ENCODE assay signal across 24 cellular contexts in the genomic region with DNA sequence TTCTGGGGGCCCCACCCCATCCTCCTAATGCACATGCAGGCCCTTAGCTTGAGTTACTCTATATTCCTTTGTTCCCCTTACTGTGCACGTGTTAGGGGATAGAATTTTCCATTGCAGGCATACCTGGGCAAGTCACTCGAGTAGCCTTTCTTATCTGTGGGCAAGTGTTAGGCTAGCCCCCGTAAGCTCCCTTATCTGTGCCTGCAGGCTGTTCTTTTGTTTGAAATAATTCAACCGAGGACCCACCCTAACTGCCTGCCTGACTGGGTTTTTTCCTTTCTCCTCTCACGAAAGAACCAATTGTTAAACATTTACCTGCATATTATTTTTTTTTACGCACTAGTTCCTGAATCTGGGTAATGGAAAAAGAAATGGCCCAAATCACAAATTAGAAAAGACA. TPM values are rescaled to one million over a fixed set of nuclear protein-coding genes. Genes with fewer than 3 reads are reported as not detected.
DNase-seq lines count a peak whose midpoint lies in the region; ATAC-seq, FAIRE-seq and TF ChIP-seq lines count a peak whose summit lies in the region.
"Had no signal": no experiment of that assay in that cellular context is flagged by ENCODE, and none has a peak within 500 bp of the region (broad histone marks: within the 10 kb centered on the region; RNA-seq: fewer than 3 reads in every experiment).

No MANE protein-coding gene starts in this region.

- 28% methylated on average over 6 of the region's 6 CpGs for WGBS in HepG2 (ENCODE audit: low lambda C conversion rate)
- 67% methylated on average over 6 of the region's 6 CpGs for WGBS in right lobe of liver (ENCODE audit: insufficient coverage, low coverage, low lambda C conversion rate, missing lambda C conversion rate)
- 6% methylated on average over 6 of the region's 6 CpGs for WGBS in K562 (ENCODE audit: insufficient coverage, low coverage, missing lambda C conversion rate)
- WGBS in esophagus muscularis mucosa: 81% methylated on average over 6 of the region's 6 CpGs

- H3K27ac ChIP-seq in HepG2 (ENCODE audit: extremely low read length, insufficient read depth, low read length) (no peak overlapping the region), right lobe of liver (no peak overlapping the region), GM23338 (ENCODE audit: low read depth) (no peak overlapping the region), K562 (ENCODE audit: extremely low read depth, low read depth, low read length) (no peak overlapping the region), esophagus muscularis mucosa (replicated peaks in 1 of 4) (no peak overlapping the region)
- H3K27ac ChIP-seq: BLaER1 treated with 17β-estradiol and CSF1 and Interleukin-3, amounts not matched to agents 10 nM and 100 nM; C4-2B had no signal

- BruUV-seq in HepG2 (replicated peaks; lab: Mats Ljungman, UMichigan) (no TSS peak), K562 (replicated peaks; lab: Mats Ljungman, UMichigan) (no TSS peak)

- no peaks in the 10 kb centered on the region for H3K4me1 Mint-ChIP-seq in GM23338
- no peaks in the 10 kb centered on the region for H3K4me1 Mint-ChIP-seq in activated CD4-positive, alpha-beta memory T cell treated with anti-CD3 and anti-CD28 coated beads, Interleukin-2, amount 10 ng/mL, durations not matched to agents 7 days and 5 days
- H3K4me1 Mint-ChIP-seq: B cell had no signal

- H3K27me3 Mint-ChIP-seq in GM23338 (ENCODE audit: insufficient read depth, low read depth, poor library complexity): peaks cover 3% of the 10 kb centered on the region
- peaks cover 1% of the 10 kb centered on the region for H3K27me3 Mint-ChIP-seq in activated CD4-positive, alpha-beta memory T cell treated with anti-CD3 and anti-CD28 coated beads, Interleukin-2, amount 10 ng/mL, durations not matched to agents 7 days and 5 days
- H3K27me3 Mint-ChIP-seq: B cell; CD4-positive, alpha-beta T cell had no signal

- in situ Hi-C loops in HepG2 (cut with HindIII; ENCODE audit: extremely low pct_ligation_motif_present, low pct_unique_long_range_greater_than_20kb): no loop called here
- in situ Hi-C loops in K562 (cut with MboI): no loop called here

- H3K27me3 ChIP-seq in HepG2 (ENCODE audit: control insufficient read depth in 1 of 2, insufficient read depth in 2 of 2, low read length in 2 of 2): no peaks in the 10 kb centered on the region
- no peaks in the 10 kb centered on the region for H3K27me3 ChIP-seq in right lobe of liver
- H3K27me3 ChIP-seq in GM23338 (ENCODE audit: insufficient read depth): no peaks in the 10 kb centered on the region
- H3K27me3 ChIP-seq in K562 (ENCODE audit: control insufficient read depth in 2 of 2, insufficient read depth in 2 of 2, low read length in 2 of 2): no peaks in the 10 kb centered on the region
- no peaks in the 10 kb centered on the region for H3K27me3 ChIP-seq in esophagus muscularis mucosa
- H3K27me3 ChIP-seq: BLaER1 treated with 17β-estradiol and CSF1 and Interleukin-3, amounts not matched to agents 10 nM and 100 nM had no signal

- no peak for TF ChIP-seq POLR2A in HepG2 (IDR thresholded peaks at IDR 0.05; ENCODE audit: insufficient read depth in 1 of 2, low read depth in 2 of 2, low read length in 2 of 2)
- no peak for TF ChIP-seq POLR2A in right lobe of liver (IDR thresholded peaks at IDR 0.05)
- no peak for TF ChIP-seq POLR2A in K562 (conservative IDR thresholded peaks at IDR 0.05)
- TF ChIP-seq POLR2A in esophagus muscularis mucosa (IDR thresholded peaks at IDR 0.05; ENCODE audit: low read depth): no peak

- no peaks in the 10 kb centered on the region for H3K9me1 ChIP-seq in K562 (ENCODE audit: control insufficient read depth, insufficient read depth, low read length)

- intact Hi-C loops in HepG2 (cut with micrococcal nuclease; ENCODE audit: unreplicated experiment): no loop called here
- intact Hi-C loops in right lobe of liver (cut with DNase I): no loop called here
- intact Hi-C loops in K562 (cut with micrococcal nuclease): no loop called here
- intact Hi-C loops in esophagus muscularis mucosa (cut with DNase I): no loop called here

- H3K9ac ChIP-seq in HepG2 (ENCODE audit: insufficient read depth, low read depth, low read length) (no peak overlapping the region), K562 (ENCODE audit: insufficient read depth in 1 of 2, low read depth in 2 of 2, low read length in 2 of 2) (no peak overlapping the region)
- H3K9ac ChIP-seq: BLaER1 treated with 17β-estradiol and CSF1 and Interleukin-3, amounts not matched to agents 10 nM and 100 nM had no signal

- no peaks in the 10 kb centered on the region; the same call in 1 of the 2 replicates for H3K9me2 ChIP-seq in GM23338 (ENCODE audit: insufficient read depth)

- H4K20me1 ChIP-seq in HepG2 (ENCODE audit: insufficient read depth, low read length): no peaks in the 10 kb centered on the region
- H4K20me1 ChIP-seq in GM23338 (replicated peaks; ENCODE audit: insufficient read depth): no peaks in the 10 kb centered on the region
- no peaks in the 10 kb centered on the region for H4K20me1 ChIP-seq in K562 (replicated peaks; ENCODE audit: control insufficient read depth, insufficient read depth, low read length)
- H4K20me1 ChIP-seq: BLaER1 treated with 17β-estradiol and CSF1 and Interleukin-3, amounts not matched to agents 10 nM and 100 nM had no signal

- peaks cover 18% of the 10 kb centered on the region; the same call in 2 of the 3 replicates for H3K9me3 Mint-ChIP-seq in GM23338
- no peaks in the 10 kb centered on the region for H3K9me3 Mint-ChIP-seq in activated CD4-positive, alpha-beta memory T cell treated with anti-CD3 and anti-CD28 coated beads, Interleukin-2, amount 10 ng/mL, durations not matched to agents 7 days and 5 days
- H3K9me3 Mint-ChIP-seq: CD4-positive, alpha-beta T cell; CD8-positive, alpha-beta T cell had no signal

- TF ChIP-seq RAD21 in HepG2 (CRISPR knock-in tag; IDR thresholded peaks at IDR 0.05) (no peak), K562 (CRISPR knock-in tag; conservative IDR thresholded peaks at IDR 0.05 in 1 of 2, IDR thresholded peaks at IDR 0.05 in 1 of 2) (no peak)

- H3K27ac Mint-ChIP-seq in GM23338: no peak overlapping the region
- no peak overlapping the region for H3K27ac Mint-ChIP-seq in activated CD4-positive, alpha-beta memory T cell treated with anti-CD3 and anti-CD28 coated beads, Interleukin-2, amount 10 ng/mL, durations not matched to agents 7 days and 5 days
- H3K27ac Mint-ChIP-seq: B cell; CD4-positive, alpha-beta T cell; CD8-positive, alpha-beta T cell had no signal

- no peak overlapping the region for H2AFZ ChIP-seq in HepG2 (ENCODE audit: low read length)
- H2AFZ ChIP-seq in GM23338: 0 out of 2 replicates have a peak overlapping the region, but pooled peaks have one; percentile 38
- H2AFZ ChIP-seq in K562 (ENCODE audit: low read depth, low read length): no peak overlapping the region

- H3F3A ChIP-seq in GM23338 (replicated peaks; ENCODE audit: low read depth): no peaks in the 10 kb centered on the region

- H3K36me3 ChIP-seq in HepG2 (replicated peaks in 1 of 2; ENCODE audit: control insufficient read depth in 1 of 2, insufficient read depth in 2 of 2, low read length in 2 of 2): no peaks in the 10 kb centered on the region
- no peaks in the 10 kb centered on the region for H3K36me3 ChIP-seq in right lobe of liver
- peaks cover 1% of the 10 kb centered on the region; the same call in 1 of the 2 replicates for H3K36me3 ChIP-seq in GM23338 (ENCODE audit: insufficient read depth)
- no peaks in the 10 kb centered on the region for H3K36me3 ChIP-seq in K562 (ENCODE audit: control insufficient read depth, insufficient read depth, low read length)
- H3K36me3 ChIP-seq in esophagus muscularis mucosa: no peaks in the 10 kb centered on the region

- H3K9me3 ChIP-seq in HepG2 (ENCODE audit: low read length): no peaks in the 10 kb centered on the region
- no peaks in the 10 kb centered on the region for H3K9me3 ChIP-seq in right lobe of liver
- peaks cover 9% of the 10 kb centered on the region for H3K9me3 ChIP-seq in K562 (replicated peaks; ENCODE audit: control insufficient read depth, insufficient read depth, low read depth, low read length)
- no peaks in the 10 kb centered on the region for H3K9me3 ChIP-seq in esophagus muscularis mucosa

- H3K79me2 ChIP-seq in HepG2 (ENCODE audit: insufficient read depth, low read length) (no peaks in the 10 kb centered on the region), GM23338 (replicated peaks; ENCODE audit: insufficient read depth) (no peaks in the 10 kb centered on the region), K562 (ENCODE audit: control insufficient read depth, insufficient read depth, low read length) (no peaks in the 10 kb centered on the region)

- H3K36me3 Mint-ChIP-seq in GM23338 (ENCODE audit: low read depth): no peaks in the 10 kb centered on the region
- no peaks in the 10 kb centered on the region for H3K36me3 Mint-ChIP-seq in activated CD4-positive, alpha-beta memory T cell treated with anti-CD3 and anti-CD28 coated beads, Interleukin-2, amount 10 ng/mL, durations not matched to agents 7 days and 5 days (ENCODE audit: low read depth)
- H3K36me3 Mint-ChIP-seq: CD8-positive, alpha-beta T cell had no signal

- POLR2A ChIA-PET in HepG2 (lab: Yijun Ruan, JAX): no interaction called here
- POLR2A ChIA-PET in K562 (lab: Yijun Ruan, JAX): no interaction called here
- POLR2A ChIA-PET in activated CD4-positive, alpha-beta memory T cell treated with anti-CD3 and anti-CD28 coated beads, Interleukin-2, amount 10 ng/mL, durations not matched to agents 7 days and 5 days (lab: Charles Lee): no interaction called here

- FAIRE-seq in HepG2 (lab: Jason Lieb, UNC) (no peak), K562 (lab: Jason Lieb, UNC) (no peak)
- FAIRE-seq: A204.1, D721Med, G401.6, GM12891, GM19239 had no signal

- CTCF ChIA-PET in HepG2 (lab: Yijun Ruan, JAX; ENCODE audit: low intra/inter-chr PET ratio, low total read pairs): no interaction called here
- CTCF ChIA-PET in K562 (lab: Yijun Ruan, JAX; ENCODE audit: low intra/inter-chr PET ratio): no interaction called here
- CTCF ChIA-PET in activated CD4-positive, alpha-beta memory T cell treated with anti-CD3 and anti-CD28 coated beads, Interleukin-2, amount 10 ng/mL, durations not matched to agents 7 days and 5 days (lab: Charles Lee): no interaction called here

- TF ChIP-seq CTCF in HepG2 (CRISPR knock-in tag; IDR thresholded peaks at IDR 0.05) (no peak), right lobe of liver (IDR thresholded peaks at IDR 0.05) (no peak), GM23338 (conservative IDR thresholded peaks at IDR 0.05; ENCODE audit: low read depth in 2 of 2) (no peak), K562 (IDR thresholded peaks at IDR 0.05 in 2 of 3, conservative IDR thresholded peaks at IDR 0.05 in 1 of 3; ENCODE audit: insufficient read depth in 2 of 3, low read depth in 1 of 3, low read length in 3 of 3) (no peak), esophagus muscularis mucosa (IDR thresholded peaks at IDR 0.05) (no peak)

- no peaks in the 10 kb centered on the region for H3K4me1 ChIP-seq in HepG2 (ENCODE audit: insufficient read depth, low read length)
- no peaks in the 10 kb centered on the region for H3K4me1 ChIP-seq in right lobe of liver
- no peaks in the 10 kb centered on the region for H3K4me1 ChIP-seq in GM23338 (ENCODE audit: insufficient read depth)
- no peaks in the 10 kb centered on the region for H3K4me1 ChIP-seq in K562 (replicated peaks in 1 of 2; ENCODE audit: control insufficient read depth in 2 of 2, insufficient read depth in 2 of 2, low read length in 2 of 2)
- no peaks in the 10 kb centered on the region for H3K4me1 ChIP-seq in esophagus muscularis mucosa

- no peak overlapping the region for H3K4me2 ChIP-seq in HepG2 (ENCODE audit: low read depth, low read length)
- no peak overlapping the region for H3K4me2 ChIP-seq in GM23338
- H3K4me2 ChIP-seq in K562 (ENCODE audit: insufficient read depth, low read length): no peak overlapping the region
- H3K4me2 ChIP-seq: BLaER1 treated with 17β-estradiol and CSF1 and Interleukin-3, amounts not matched to agents 10 nM and 100 nM had no signal

- H3K4me3 Mint-ChIP-seq in GM23338: no peak overlapping the region
- H3K4me3 Mint-ChIP-seq in activated CD4-positive, alpha-beta memory T cell treated with anti-CD3 and anti-CD28 coated beads, Interleukin-2, amount 10 ng/mL, durations not matched to agents 7 days and 5 days: no peak overlapping the region
- H3K4me3 Mint-ChIP-seq: B cell; CD4-positive, alpha-beta T cell; CD8-positive, alpha-beta T cell had no signal

- H3K4me3 ChIP-seq in HepG2 (replicated peaks in 1 of 3; ENCODE audit: insufficient read depth in 1 of 3, low read depth in 2 of 3, low read length in 3 of 3): no peak overlapping the region
- no peak overlapping the region for H3K4me3 ChIP-seq in right lobe of liver
- no peak overlapping the region for H3K4me3 ChIP-seq in GM23338
- no peak overlapping the region for H3K4me3 ChIP-seq in K562
- no peak overlapping the region for H3K4me3 ChIP-seq in esophagus muscularis mucosa
- H3K4me3 ChIP-seq: BLaER1 treated with 17β-estradiol and CSF1 and Interleukin-3, amounts not matched to agents 10 nM and 100 nM had no signal

- TF ChIP-seq EP300 in HepG2 (IDR thresholded peaks at IDR 0.05; ENCODE audit: low read depth in 2 of 2, low read length in 2 of 2) (no peak), HepG2 (CRISPR knock-in tag; IDR thresholded peaks at IDR 0.05; ENCODE audit: borderline replicate concordance) (no peak), K562 (IDR thresholded peaks at IDR 0.05; ENCODE audit: low read length) (no peak), esophagus muscularis mucosa (IDR thresholded peaks at IDR 0.05) (no peak)

- no peak for DNase-seq in HepG2 (ENCODE audit: low spot score)
- DNase-seq in right lobe of liver: no peak
- no peak for DNase-seq in GM23338 (ENCODE audit: low spot score)
- peak in 1 of 4 experiments; percentile 25 for DNase-seq in K562 (ENCODE audit: extremely low read depth in 1 of 4, low spot score in 3 of 4)
- DNase-seq in esophagus muscularis mucosa (ENCODE audit: extremely low spot score): peak; percentile 57
- no peak for DNase-seq in stimulated activated naive CD4-positive, alpha-beta T cell treated with Interleukin-2 at 50 U/mL for 16 hours (lab: John Stamatoyannopoulos, UW)
- no peak for DNase-seq in activated CD4-positive, alpha-beta memory T cell treated with anti-CD3 and anti-CD28 coated beads, Interleukin-2, amount 10 ng/mL, durations not matched to agents 7 days and 5 days
- no peak for DNase-seq in putamen (ENCODE audit: low spot score)
- DNase-seq: 8988T; AML-193; Caco-2; Calu3; CD4-positive, alpha-beta T cell; CD8-positive, alpha-beta T cell; DMS79 treated with DMSO at 0.1 percent for 48 hours; GF-D8 had no signal

- ATAC-seq in HepG2 (no peak), right lobe of liver (no peak), GM23338 (no peak), K562 (no peak)
- ATAC-seq: CD8-positive, alpha-beta T cell had no signal

RNA-seq across cellular contexts. Expression of a gene that starts 21.3 kb away (rescaled TPM):
- 75.5 and 142 TPM in 2 replicates for total RNA-seq in HepG2 (2016; rRNA removed; fragmentation: Illumina TruSeq; extraction: Trizol)
- total RNA-seq in HepG2 (2016; cell fraction: cytosol; rRNA removed; fragmentation: Illumina TruSeq; extraction: Trizol; ENCODE audit: low read depth): 5.6 and 7.0 TPM in 2 replicates
- 72.9 and 129 TPM in 2 replicates for total RNA-seq in HepG2 (2016; cell fraction: insoluble cytoplasmic fraction; rRNA removed; fragmentation: Illumina TruSeq; extraction: Trizol)
- 13.3 and 15.4 TPM in 2 replicates for total RNA-seq in HepG2 (2016; cell fraction: membrane; rRNA removed; fragmentation: Illumina TruSeq; extraction: Trizol)
- total RNA-seq in HepG2 (2016; cell fraction: nucleus; rRNA removed; fragmentation: Illumina TruSeq; extraction: Trizol): 33.0 and 33.1 TPM in 2 replicates
- 7.8 and 8.0 TPM in 2 replicates for polyA plus RNA-seq in HepG2 (2011; rRNA removed)
- 3.9 and 5.8 TPM in 2 replicates for polyA plus RNA-seq in HepG2 (2011; cell fraction: cytosol; rRNA removed)
- polyA plus RNA-seq in HepG2 (2011; cell fraction: nucleus; rRNA removed): 5.0 and 7.8 TPM in 2 replicates
- 20.1 and 29.8 TPM in 2 replicates for polyA plus RNA-seq in HepG2 (2012)
- polyA plus RNA-seq in HepG2 (2016; cell fraction: cytosol; fragmentation: Illumina TruSeq; extraction: Trizol; ENCODE audit: low read depth): 2.8 and 5.4 TPM in 2 replicates
- 42.2 and 43.3 TPM in 2 replicates for polyA plus RNA-seq in HepG2 (2016; cell fraction: insoluble cytoplasmic fraction; fragmentation: Illumina TruSeq; extraction: Trizol; ENCODE audit: low read depth)
- polyA plus RNA-seq in HepG2 (2016; cell fraction: membrane; fragmentation: Illumina TruSeq; extraction: Trizol; ENCODE audit: low read depth): 6.0 and 6.1 TPM in 2 replicates
- 16.8 and 16.9 TPM in 2 replicates for polyA plus RNA-seq in HepG2 (2016; cell fraction: nucleus; fragmentation: Illumina TruSeq; extraction: Trizol; ENCODE audit: insufficient read depth, low read depth)
- 0.49 and 19.4 TPM in 2 replicates for polyA minus RNA-seq in HepG2 (2011; rRNA and poly(A)+ RNA removed; ENCODE audit: low replicate concordance)
- polyA minus RNA-seq in HepG2 (2011; cell fraction: cytosol; rRNA and poly(A)+ RNA removed): 29.5 and 39.7 TPM in 2 replicates
- 30.2 and 33.6 TPM in 2 replicates for polyA minus RNA-seq in HepG2 (2011; cell fraction: nucleus; rRNA and poly(A)+ RNA removed)
- total RNA-seq in right lobe of liver: 1 to 10 TPM in 5 of 6 experiments, under 1 TPM in 1; 0.86 to 6.0 (median 2.7) TPM
- total RNA-seq in GM23338 (2014; rRNA removed; shearing (Covaris generic)): 176 and 181 TPM in 2 replicates
- 47.3 and 53.6 TPM in 2 replicates for polyA plus RNA-seq in GM23338 (2016; fragmentation: Nextera tagmentation; extraction: Ambion mirVana)
- total RNA-seq in K562 (2011; cell fraction: chromatin; rRNA removed; ENCODE audit: low replicate concordance): 53.5 and 124 TPM in 2 replicates
- 33.0 and 49.7 TPM in 2 replicates for total RNA-seq in K562 (2011; cell fraction: nucleolus; rRNA removed)
- 127 and 193 TPM in 2 replicates for total RNA-seq in K562 (2011; cell fraction: nucleoplasm; rRNA removed)
- total RNA-seq in K562 (2014; rRNA removed): 79.4 and 81.9 TPM in 2 replicates
- total RNA-seq in K562 (2014; rRNA removed; fragmentation: Illumina TruSeq; extraction: Trizol): 130 and 155 TPM in 2 replicates
- total RNA-seq in K562 (2015; rRNA removed; fragmentation: Illumina TruSeq; extraction: Trizol): 64.9 and 68.6 TPM in 2 replicates
- 154 and 157 TPM in 2 replicates for total RNA-seq in K562 (2021)
- polyA plus RNA-seq in K562 (2011; rRNA removed): 58.8 and 59.1 TPM in 2 replicates
- 28.1 and 58.5 TPM in 2 replicates for polyA plus RNA-seq in K562 (2011; cell fraction: cytosol; rRNA removed)
- 33.1 and 43.9 TPM in 2 replicates for polyA plus RNA-seq in K562 (2011; cell fraction: nucleus; rRNA removed)
- 53.7 and 101 TPM in 2 replicates for polyA plus RNA-seq in K562 (2012)
- polyA plus RNA-seq in K562 (2014; fragmentation: Illumina TruSeq; extraction: Trizol): 66.8 and 78.4 TPM in 2 replicates
- polyA plus RNA-seq in K562 (2014; fragmentation: Nextera tagmentation; extraction: Ambion mirVana): 10 to 100 TPM; 38.5 to 45.4 TPM
- 48.1 and 59.1 TPM in 2 replicates for polyA plus RNA-seq in K562 (2014; rRNA removed)
- 130 and 179 TPM in 2 replicates for polyA minus RNA-seq in K562 (2011; rRNA and poly(A)+ RNA removed)
- 82.9 and 107 TPM in 2 replicates for polyA minus RNA-seq in K562 (2011; cell fraction: cytosol; rRNA and poly(A)+ RNA removed)
- polyA minus RNA-seq in K562 (2011; cell fraction: nucleus; rRNA and poly(A)+ RNA removed): 34.1 and 69.3 TPM in 2 replicates
- 10 to 100 TPM in 3 of 4 donors, 1 to 10 TPM in 1; 9.1 to 23.4 (median 14.7) TPM for total RNA-seq in esophagus muscularis mucosa
- 10 to 100 TPM; 22.8 to 24.8 TPM for total RNA-seq in activated CD4-positive, alpha-beta memory T cell treated with anti-CD3 and anti-CD28 coated beads, Interleukin-2, amount 10 ng/mL, durations not matched to agents 7 days and 5 days
